1 cellular context compared by ENCODE assay signal in genomic region chr19:51339313-51339686, GRCh38.
A peak's percentile ranks its signal among the peaks of the same experiment; 100 is the strongest.
TF ChIP-seq lines count a peak whose summit lies in the region.

No MANE protein-coding gene starts in this region.

TF ChIP-seq in HepG2, 621 proteins besides CTCF, POLR2A, EP300 and RAD21:
- TF ChIP-seq KAT8 (CRISPR knock-in tag; IDR thresholded peaks at IDR 0.05) (0 out of 2 replicates have a peak, but pooled peaks have one; percentile 2), ZNF329 (CRISPR knock-in tag; IDR thresholded peaks at IDR 0.05; ENCODE audit: low read depth) (0 out of 2 replicates have a peak, but pooled peaks have one; percentile 12), POLR2AphosphoS5 (IDR thresholded peaks at IDR 0.05; ENCODE audit: low read depth, low read length) (no peak), ZSCAN31 (CRISPR knock-in tag; IDR thresholded peaks at IDR 0.05; ENCODE audit: low read depth) (0 out of 2 replicates have a peak, but pooled peaks have one; percentile 28), POLR2G (IDR thresholded peaks at IDR 0.05; ENCODE audit: low read depth, low read length) (0 out of 2 replicates have a peak, but pooled peaks have one; percentile 13), MTERF4 (CRISPR knock-in tag; IDR thresholded peaks at IDR 0.05) (0 out of 2 replicates have a peak, but pooled peaks have one; percentile 57), ZBTB44 (CRISPR knock-in tag; IDR thresholded peaks at IDR 0.05) (no peak)
